In the genomic region with DNA sequence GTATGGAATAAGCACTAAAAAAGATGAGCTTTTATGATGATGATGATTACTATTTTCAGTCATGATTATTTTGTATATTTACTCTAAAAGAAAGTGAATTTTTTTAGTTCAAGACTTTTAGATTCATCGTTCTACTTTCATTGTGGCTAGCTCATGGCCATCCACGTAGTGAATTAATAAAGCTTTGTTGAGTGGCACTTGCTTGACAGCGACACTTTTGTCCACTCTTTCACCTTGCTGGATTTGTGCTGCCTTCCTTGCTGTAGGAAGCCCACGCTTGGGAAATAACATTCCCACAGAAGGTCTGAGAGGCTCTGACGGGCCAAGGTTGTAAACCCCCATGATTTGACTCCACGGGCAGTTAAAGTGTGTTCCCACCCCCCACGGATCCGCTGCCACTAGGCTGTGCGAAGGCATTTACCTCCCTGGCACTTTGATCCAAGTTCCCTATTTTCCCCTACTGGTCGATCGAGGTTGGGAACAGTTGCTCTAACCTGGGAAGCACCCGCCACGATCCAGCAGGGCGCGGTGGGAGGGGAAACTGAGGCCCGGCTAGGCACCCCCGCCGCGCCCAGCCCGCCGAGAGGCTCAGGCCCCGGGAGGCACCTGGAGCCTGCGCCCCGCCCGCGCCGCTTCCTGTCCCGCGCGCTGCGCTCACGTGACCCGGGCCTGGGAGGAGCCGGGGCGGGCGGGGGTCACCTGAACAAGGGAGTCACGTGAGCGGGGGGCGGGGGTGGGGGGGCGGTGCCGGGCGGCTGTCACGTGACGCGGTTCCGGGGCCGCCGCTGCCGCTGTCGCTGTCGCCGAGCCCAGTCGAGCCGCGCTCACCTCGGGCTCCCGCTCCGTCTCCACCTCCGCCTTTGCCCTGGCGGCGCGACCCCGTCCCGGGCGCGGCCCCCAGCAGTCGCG, we compare ENCODE assay signal across 8 cellular contexts. TPM values are rescaled to one million over a fixed set of nuclear protein-coding genes. Genes with fewer than 3 reads are reported as not detected.
DNase-seq lines count a peak whose midpoint lies in the region; ATAC-seq and TF ChIP-seq lines count a peak whose summit lies in the region.

A gene with protein sequence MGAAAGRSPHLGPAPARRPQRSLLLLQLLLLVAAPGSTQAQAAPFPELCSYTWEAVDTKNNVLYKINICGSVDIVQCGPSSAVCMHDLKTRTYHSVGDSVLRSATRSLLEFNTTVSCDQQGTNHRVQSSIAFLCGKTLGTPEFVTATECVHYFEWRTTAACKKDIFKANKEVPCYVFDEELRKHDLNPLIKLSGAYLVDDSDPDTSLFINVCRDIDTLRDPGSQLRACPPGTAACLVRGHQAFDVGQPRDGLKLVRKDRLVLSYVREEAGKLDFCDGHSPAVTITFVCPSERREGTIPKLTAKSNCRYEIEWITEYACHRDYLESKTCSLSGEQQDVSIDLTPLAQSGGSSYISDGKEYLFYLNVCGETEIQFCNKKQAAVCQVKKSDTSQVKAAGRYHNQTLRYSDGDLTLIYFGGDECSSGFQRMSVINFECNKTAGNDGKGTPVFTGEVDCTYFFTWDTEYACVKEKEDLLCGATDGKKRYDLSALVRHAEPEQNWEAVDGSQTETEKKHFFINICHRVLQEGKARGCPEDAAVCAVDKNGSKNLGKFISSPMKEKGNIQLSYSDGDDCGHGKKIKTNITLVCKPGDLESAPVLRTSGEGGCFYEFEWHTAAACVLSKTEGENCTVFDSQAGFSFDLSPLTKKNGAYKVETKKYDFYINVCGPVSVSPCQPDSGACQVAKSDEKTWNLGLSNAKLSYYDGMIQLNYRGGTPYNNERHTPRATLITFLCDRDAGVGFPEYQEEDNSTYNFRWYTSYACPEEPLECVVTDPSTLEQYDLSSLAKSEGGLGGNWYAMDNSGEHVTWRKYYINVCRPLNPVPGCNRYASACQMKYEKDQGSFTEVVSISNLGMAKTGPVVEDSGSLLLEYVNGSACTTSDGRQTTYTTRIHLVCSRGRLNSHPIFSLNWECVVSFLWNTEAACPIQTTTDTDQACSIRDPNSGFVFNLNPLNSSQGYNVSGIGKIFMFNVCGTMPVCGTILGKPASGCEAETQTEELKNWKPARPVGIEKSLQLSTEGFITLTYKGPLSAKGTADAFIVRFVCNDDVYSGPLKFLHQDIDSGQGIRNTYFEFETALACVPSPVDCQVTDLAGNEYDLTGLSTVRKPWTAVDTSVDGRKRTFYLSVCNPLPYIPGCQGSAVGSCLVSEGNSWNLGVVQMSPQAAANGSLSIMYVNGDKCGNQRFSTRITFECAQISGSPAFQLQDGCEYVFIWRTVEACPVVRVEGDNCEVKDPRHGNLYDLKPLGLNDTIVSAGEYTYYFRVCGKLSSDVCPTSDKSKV (N-terminal part only) (plus strand): TSS at position 788 of the 909 bp plus-strand sequence. CDS start 165 bp downstream, outside the sequence.

- H3K27ac ChIP-seq in HUES64 (ENCODE audit: low read depth, low read length) = peak within 1 kb of the TSS; percentile 73
- peak within 1 kb of the TSS; percentile 37; the same call in 1 of the 2 replicates for H3K27ac ChIP-seq in PC-9

- peak; percentile 88 for TF ChIP-seq POLR2A in erythroblast (IDR thresholded peaks at IDR 0.05; ENCODE audit: low read length)

- peak within 1 kb of the TSS; percentile 94 for H3K27ac Mint-ChIP-seq in activated T-cell treated with anti-CD3 and anti-CD28 coated beads, Interleukin-2, amount 50 U/mL, for 24 hours

- H3K36me3 Mint-ChIP-seq in activated T-cell treated with anti-CD3 and anti-CD28 coated beads, Interleukin-2, amount 50 U/mL, for 24 hours (ENCODE audit: low read depth) = peaks cover 25% of the 10 kb centered on the region

- H2AFZ ChIP-seq in PC-9 = peak within 1 kb of the TSS; percentile 97

- BruUV-seq in PC-9 (replicated peaks; lab: Mats Ljungman, UMichigan) = TSS peak; percentile 87

- peak within 1 kb of the TSS; percentile 94 for H3K9ac ChIP-seq in HUES64 (ENCODE audit: low read depth, low read length)
- peak within 1 kb of the TSS; percentile 91 for H3K9ac ChIP-seq in mucosa of stomach (ENCODE audit: low read length)

- peak; percentile 37 for DNase-seq in DMS114 treated with DMSO at 0.1 percent for 48 hours (lab: John Stamatoyannopoulos, UW; ENCODE audit: unreplicated experiment)
- DNase-seq in PC-9 = peak; percentile 60 to 79
- DNase-seq in activated T-cell treated with anti-CD3 and anti-CD28 coated beads, Interleukin-2, amount 50 U/mL, for 24 hours = peak; percentile 95
- peak; percentile 94 to 96 for DNase-seq in erythroblast (lab: John Stamatoyannopoulos, UW)
- DNase-seq in stimulated activated CD8-positive, alpha-beta memory T cell treated with anti-CD3 and anti-CD28 coated beads, Interleukin-4, amount 100 ng/mL, for 48 hours = peak; percentile 93

- ATAC-seq in GM21447 (IDR thresholded peaks at IDR 0.05; ENCODE audit: unreplicated experiment) = peak; percentile 74

- H3K4me1 Mint-ChIP-seq in activated T-cell treated with anti-CD3 and anti-CD28 coated beads, Interleukin-2, amount 50 U/mL, for 24 hours (ENCODE audit: low read depth) = peaks cover 45% of the 10 kb centered on the region

- no peaks in the 10 kb centered on the region for H3K9me3 ChIP-seq in HUES64 (ENCODE audit: insufficient read depth, low read depth, low read length)
- H3K9me3 ChIP-seq in PC-9 (ENCODE audit: insufficient read depth, low read depth) = no peaks in the 10 kb centered on the region
- H3K9me3 ChIP-seq in mucosa of stomach (ENCODE audit: control insufficient read depth, low read length) = no peaks in the 10 kb centered on the region

- peaks cover 7% of the 10 kb centered on the region; the same call in 1 of the 2 replicates for H4K20me1 ChIP-seq in PC-9 (ENCODE audit: insufficient read depth)

- H3K4me1 ChIP-seq in HUES64 (ENCODE audit: insufficient read depth, low read length) = peaks cover 27% of the 10 kb centered on the region
- H3K4me1 ChIP-seq in PC-9 (replicated peaks; ENCODE audit: insufficient read depth) = peaks cover 21% of the 10 kb centered on the region
- peaks cover 21% of the 10 kb centered on the region for H3K4me1 ChIP-seq in mucosa of stomach (ENCODE audit: control insufficient read depth, insufficient read depth, low read length)

- H3K4me3 Mint-ChIP-seq in activated T-cell treated with anti-CD3 and anti-CD28 coated beads, Interleukin-2, amount 50 U/mL, for 24 hours = peak within 1 kb of the TSS; percentile 94

- H3K27me3 ChIP-seq in HUES64 (ENCODE audit: insufficient read depth, low read length) (peaks cover 37% of the 10 kb centered on the region), PC-9 (ENCODE audit: insufficient read depth, low read depth) (no peaks in the 10 kb centered on the region; the same call in 1 of the 2 replicates), mucosa of stomach (ENCODE audit: control insufficient read depth, insufficient read depth, low read length) (no peaks in the 10 kb centered on the region)

- H3K4me3 ChIP-seq in HUES64 (ENCODE audit: low read length) (peak within 1 kb of the TSS; percentile 76), PC-9 (peak within 1 kb of the TSS; percentile 82), mucosa of stomach (ENCODE audit: low read length) (peak within 1 kb of the TSS; percentile 61)

- TF ChIP-seq CTCF in PC-9 (conservative IDR thresholded peaks at IDR 0.05) = no peak

- 2% methylated on average over 66 of the region's 68 CpGs for WGBS in HUES64

- intact Hi-C loops in PC-9 (cut with micrococcal nuclease; ENCODE audit: unreplicated experiment) = no loop called here

- H3K36me3 ChIP-seq in HUES64 (ENCODE audit: insufficient read depth, low read length) (no peaks in the 10 kb centered on the region), PC-9 (ENCODE audit: low read depth) (no peaks in the 10 kb centered on the region), mucosa of stomach (ENCODE audit: control insufficient read depth, insufficient read depth, low read length) (no peaks in the 10 kb centered on the region)

- peaks cover 43% of the 10 kb centered on the region for H3K79me2 ChIP-seq in PC-9 (ENCODE audit: low read depth)

- H3K9me2 ChIP-seq in PC-9 (ENCODE audit: insufficient read depth) = no peaks in the 10 kb centered on the region

- no peaks in the 10 kb centered on the region for H3K27me3 Mint-ChIP-seq in activated T-cell treated with anti-CD3 and anti-CD28 coated beads, Interleukin-2, amount 50 U/mL, for 24 hours

- POLR2A ChIA-PET in PC-9 (lab: Charles Lee; ENCODE audit: unreplicated experiment) = no interaction called here

- peak within 1 kb of the TSS; percentile 97 for H3K4me2 ChIP-seq in PC-9

- H3F3A ChIP-seq in PC-9 (ENCODE audit: insufficient read depth, low read depth) = peaks cover 12% of the 10 kb centered on the region; the same call in 1 of the 2 replicates

- CTCF ChIA-PET in PC-9 (lab: Charles Lee) = no interaction called here

- no peaks in the 10 kb centered on the region for H3K9me3 Mint-ChIP-seq in activated T-cell treated with anti-CD3 and anti-CD28 coated beads, Interleukin-2, amount 50 U/mL, for 24 hours

RNA-seq across cellular contexts. Expression of the gene that starts here (rescaled TPM):
- 35.5 TPM for polyA plus RNA-seq in HUES64 (2013, experiment 1 of 2)
- polyA plus RNA-seq in HUES64 (2013, experiment 2 of 2) = 34.7 TPM
- 50.9 and 53.1 TPM in 2 replicates for total RNA-seq in PC-9 (2021)

Comparison
In these comparisons a context has a peak if more than half of its experiments do, and no peak if none do; other contexts are left out.
1. Peak in every context shown above with its lines: DNase-seq, ATAC-seq, H3K4me3 ChIP-seq and H3K27ac ChIP-seq.
2. DNase-seq: peak in every context shown above with its lines; median percentile 95 in activated T-cell treated with anti-CD3 and anti-CD28 coated beads, Interleukin-2, amount 50 U/mL, for 24 hours; 95 in erythroblast; 93 in stimulated activated CD8-positive, alpha-beta memory T cell treated with anti-CD3 and anti-CD28 coated beads, Interleukin-4, amount 100 ng/mL, for 48 hours; 70 in PC-9; 37 in DMS114 treated with DMSO at 0.1 percent for 48 hours.